22 cellular contexts compared by ENCODE assay signal in the genomic region with DNA sequence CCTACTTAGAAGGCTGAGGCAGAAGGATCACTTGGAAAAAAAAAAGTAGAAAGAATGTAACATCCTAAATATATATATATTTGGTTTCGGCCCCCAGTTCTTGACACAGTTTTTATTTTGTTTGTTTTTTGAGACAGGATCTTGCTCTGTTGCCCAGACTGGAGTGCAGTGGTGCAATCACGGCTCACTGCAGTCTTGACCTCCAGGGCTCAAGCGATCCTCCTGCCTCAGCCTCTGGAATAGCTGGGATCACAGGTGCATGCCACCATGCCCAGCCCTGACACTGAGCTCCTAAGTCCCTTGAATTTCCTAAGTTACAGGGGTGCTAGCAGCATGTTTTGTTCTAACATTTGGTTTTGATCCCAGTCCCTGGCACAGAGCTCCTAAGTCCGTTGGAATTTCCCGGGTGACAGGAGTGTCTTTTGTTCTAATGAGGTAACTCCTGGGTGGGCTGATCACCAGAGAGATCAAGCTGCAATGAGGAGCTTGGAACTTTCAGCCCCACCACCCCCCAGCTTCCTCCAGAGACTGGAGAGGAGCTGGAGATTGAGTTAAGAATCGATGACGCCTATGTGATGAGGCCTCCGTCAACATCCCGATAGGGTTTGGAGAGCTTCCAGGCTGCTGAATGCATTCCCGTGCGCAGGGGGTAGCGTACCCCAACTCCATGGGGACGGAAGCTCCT.
"Had no signal": no experiment of that assay in that cellular context is flagged by ENCODE, and none has a peak within 500 bp of the region (broad histone marks: within the 10 kb centered on the region; RNA-seq: fewer than 3 reads in every experiment).

No MANE protein-coding gene starts in this region.

- ATAC-seq: activated CD8-positive, alpha-beta T cell treated with anti-CD3 and anti-CD28 coated beads, Interleukin-2, amount 10 ng/mL, durations not matched to agents 7 days and 5 days; activated naive CD4-positive, alpha-beta T cell treated with anti-CD3 and anti-CD28 coated beads, Interleukin-2, amount 50 U/mL, for 72 hours; activated T-cell treated with anti-CD3 and anti-CD28 coated beads, Interleukin-2, amount 50 U/mL, for 72 hours; gastrocnemius medialis; left lobe of liver; natural killer cell; sciatic nerve; T-helper 17 cell had no signal

- H3K36me3 Mint-ChIP-seq: activated naive CD4-positive, alpha-beta T cell treated with anti-CD3 and anti-CD28 coated beads, Interleukin-2, amount 50 U/mL, for 72 hours; natural killer cell had no signal

- H3K4me3 ChIP-seq: gastrocnemius medialis, stomach, tibial artery had no signal

- H3K9me3 ChIP-seq: gastrocnemius medialis, stomach, tibial artery had no signal

- H3K27me3 ChIP-seq: gastrocnemius medialis, stomach, tibial artery had no signal

- H3K27ac Mint-ChIP-seq: activated B cell treated with CpG ODN at 0.5 μM for 24 hours; activated CD8-positive, alpha-beta T cell treated with anti-CD3 and anti-CD28 coated beads, Interleukin-2, amount 10 ng/mL, durations not matched to agents 7 days and 5 days; activated naive CD4-positive, alpha-beta T cell treated with anti-CD3 and anti-CD28 coated beads, Interleukin-2, amount 50 U/mL, for 72 hours; activated T-cell treated with anti-CD3 and anti-CD28 coated beads, Interleukin-2, amount 50 U/mL, for 72 hours; dendritic cell treated with granulocyte-macrophage colony-stimulating factor and Interleukin-4, amounts not matched to agents 40 ng/mL and 50 ng/mL, for 4 days; memory B cell; natural killer cell; T-helper 17 cell had no signal

- H3K36me3 ChIP-seq: gastrocnemius medialis, stomach had no signal

- DNase-seq: activated B cell treated with CpG ODN at 0.5 μM for 24 hours; activated CD4-positive, alpha-beta T cell treated with anti-CD3 and anti-CD28 coated beads for 48 hours; activated CD8-positive, alpha-beta memory T cell treated with anti-CD3 and anti-CD28 coated beads, Interleukin-2, amount 50 U/mL, for 4 hours; activated CD8-positive, alpha-beta T cell treated with anti-CD3 and anti-CD28 coated beads, Interleukin-2, amount 10 ng/mL, durations not matched to agents 7 days and 5 days; activated gamma-delta T cell; activated T-cell treated with anti-CD3 and anti-CD28 coated beads, Interleukin-2, amount 50 U/mL, for 72 hours; amygdala; cerebellar nuclear complex; effector memory CD4-positive, alpha-beta T cell; gastrocnemius medialis; islet precursor cell; natural killer cell; stimulated activated CD4-positive, alpha-beta T cell treated with anti-CD3 and anti-CD28 coated beads, Interleukin-1b, Interleukin-23, amount 100 ng/mL, for 48 hours; stomach; T-helper 17 cell; tibial artery had no signal

- H3K27me3 Mint-ChIP-seq: activated B cell treated with CpG ODN at 0.5 μM for 24 hours, brain had no signal

- H3K9me3 Mint-ChIP-seq: activated B cell treated with CpG ODN at 0.5 μM for 24 hours; activated naive CD4-positive, alpha-beta T cell treated with anti-CD3 and anti-CD28 coated beads, Interleukin-2, amount 50 U/mL, for 72 hours; activated T-cell treated with anti-CD3 and anti-CD28 coated beads, Interleukin-2, amount 50 U/mL, for 72 hours; brain; dendritic cell treated with granulocyte-macrophage colony-stimulating factor and Interleukin-4, amounts not matched to agents 40 ng/mL and 50 ng/mL, for 4 days; memory B cell; natural killer cell had no signal

- H3K4me3 Mint-ChIP-seq: activated B cell treated with CpG ODN at 0.5 μM for 24 hours; activated CD8-positive, alpha-beta T cell treated with anti-CD3 and anti-CD28 coated beads, Interleukin-2, amount 10 ng/mL, durations not matched to agents 7 days and 5 days; activated T-cell treated with anti-CD3 and anti-CD28 coated beads, Interleukin-2, amount 50 U/mL, for 72 hours; brain; dendritic cell treated with granulocyte-macrophage colony-stimulating factor and Interleukin-4, amounts not matched to agents 40 ng/mL and 50 ng/mL, for 4 days; memory B cell; natural killer cell; T-helper 17 cell had no signal
